8 cellular contexts compared by ENCODE assay signal in genomic region chr12:108401964-108402363, GRCh38.
"Had no signal": no experiment of that assay in that cellular context is flagged by ENCODE, and none has a peak within 500 bp of the region (broad histone marks: within the 10 kb centered on the region; RNA-seq: fewer than 3 reads in every experiment).

No MANE protein-coding gene starts in this region.

- H3K27ac Mint-ChIP-seq: H9, HFFc6, IgD-negative memory B cell had no signal

- DNase-seq: GOT3, H9, HCEC 1CT, HFFc6, KBM-7 had no signal

- H3K27ac ChIP-seq: HL-60 had no signal

- ATAC-seq: HepG2 had no signal

- H3K4me1 Mint-ChIP-seq: IgD-negative memory B cell had no signal

- H3K4me3 Mint-ChIP-seq: H9, HFFc6, IgD-negative memory B cell had no signal

- H3K36me3 Mint-ChIP-seq: IgD-negative memory B cell had no signal
